Comparison of ENCODE assay signal across 7 cellular contexts in the genomic region with DNA sequence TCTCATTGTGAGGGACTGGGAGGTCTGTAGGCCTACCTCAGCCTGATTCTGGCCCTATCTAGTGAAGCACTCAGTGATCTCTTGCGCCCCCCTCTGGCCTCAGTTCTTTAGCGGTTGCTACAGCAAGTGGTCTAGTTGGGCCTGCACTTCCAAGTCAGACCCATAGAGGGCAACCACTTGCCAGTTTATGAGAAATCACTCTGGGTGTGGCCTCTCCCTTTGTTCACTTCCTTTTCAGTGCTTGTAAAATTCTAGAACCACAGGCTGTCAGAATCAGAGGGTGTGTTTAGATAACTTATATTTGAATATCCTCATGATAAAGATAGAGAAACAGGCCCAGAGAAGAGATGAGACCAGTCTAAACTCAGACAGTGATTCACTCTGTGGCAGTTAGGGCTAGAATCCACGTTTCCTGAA.
A peak's percentile ranks its signal among the peaks of the same experiment; 100 is the strongest.
DNase-seq lines count a peak whose midpoint lies in the region; ATAC-seq, FAIRE-seq and TF ChIP-seq lines count a peak whose summit lies in the region.

No MANE protein-coding gene starts in this region.

- peak; percentile 79 for FAIRE-seq in TTC549 (lab: Jason Lieb, UNC)

- H3K4me3 ChIP-seq in body of pancreas (no peak overlapping the region), skeletal muscle tissue (ENCODE audit: low read length in 3 of 3) (no peak overlapping the region)

- H3K27me3 ChIP-seq in body of pancreas (no peaks in the 10 kb centered on the region), skeletal muscle tissue (ENCODE audit: control insufficient read depth in 3 of 3, insufficient read depth in 3 of 3, low read length in 3 of 3) (no peaks in the 10 kb centered on the region)

- TF ChIP-seq POLR2A in GM18505 (IDR thresholded peaks at IDR 0.05; ENCODE audit: borderline replicate concordance, extremely low read depth, insufficient read depth, insufficient read length) (no peak), body of pancreas (IDR thresholded peaks at IDR 0.05) (no peak)

- intact Hi-C loops in body of pancreas (cut with DNase I), result no loop called here

- H3K27ac ChIP-seq in body of pancreas (peak overlapping the region in 1 of 4 donors; percentile 57), skeletal muscle tissue (ENCODE audit: low read depth, low read length) (peak overlapping the region; percentile 79)

- H3K9ac ChIP-seq in skeletal muscle tissue (ENCODE audit: low read depth in 1 of 3, low read length in 3 of 3), result peak overlapping the region in 2 of 3 donors; percentile 34 to 47

- H3K4me1 ChIP-seq in body of pancreas (peaks cover 5% of the 10 kb centered on the region), skeletal muscle tissue (ENCODE audit: control insufficient read depth in 3 of 3, insufficient read depth in 3 of 3, low read length in 3 of 3) (peaks cover 0 to 3% (median 3%) of the 10 kb centered on the region in 3 donors)

- TF ChIP-seq CTCF in body of pancreas (IDR thresholded peaks at IDR 0.05), result peak; percentile 68 to 97 (median 95)

- H3K9me3 ChIP-seq in body of pancreas (no peaks in the 10 kb centered on the region), skeletal muscle tissue (ENCODE audit: control insufficient read depth in 3 of 3, low read length in 3 of 3) (no peaks in the 10 kb centered on the region)

- ATAC-seq in GM18505 (IDR thresholded peaks at IDR 0.05; ENCODE audit: unreplicated experiment) (peak; percentile 71), HG02970 (IDR thresholded peaks at IDR 0.05; ENCODE audit: low FRiP score, unreplicated experiment) (peak; percentile 73), body of pancreas (peak; percentile 96)

- 15 to 50% methylated on average over 2 to 3 of the region's 3 CpGs for WGBS in body of pancreas, 2 donors

- DNase-seq in NCI-H2081 treated with DMSO at 0.1 percent for 48 hours (lab: John Stamatoyannopoulos, UW) (peak; percentile 63), body of pancreas (peak; percentile 91 to 96 (median 92)), iPS DF 4.7 (ENCODE audit: extremely low read depth, low spot score) (peak; percentile 46)

- no peaks in the 10 kb centered on the region for H3K36me3 ChIP-seq in body of pancreas (replicated peaks in 1 of 2; ENCODE audit: insufficient read depth in 1 of 2, low read depth in 2 of 2)
- no peaks in the 10 kb centered on the region for H3K36me3 ChIP-seq in skeletal muscle tissue (ENCODE audit: control insufficient read depth in 3 of 3, insufficient read depth in 3 of 3, low read length in 3 of 3)
